Comparison of ENCODE assay signal across 1 cellular context in genomic region chr12:12180136-12180535, GRCh38.
TF ChIP-seq lines count a peak whose summit lies in the region.

No MANE protein-coding gene starts in this region.

TF ChIP-seq in GM23338, 12 proteins besides CTCF, POLR2A, EP300 and RAD21 (continued from another document):
- TF ChIP-seq ZNF462 (CRISPR knock-in tag; IDR thresholded peaks at IDR 0.05) (no peak), JUNB (IDR thresholded peaks at IDR 0.05; ENCODE audit: unreplicated experiment) (no peak), CREB1 (CRISPR knock-in tag; IDR thresholded peaks at IDR 0.05; ENCODE audit: low read depth) (no peak)
TF ChIP-seq in GM23338: peak in this region for 0.
